In the genomic region with DNA sequence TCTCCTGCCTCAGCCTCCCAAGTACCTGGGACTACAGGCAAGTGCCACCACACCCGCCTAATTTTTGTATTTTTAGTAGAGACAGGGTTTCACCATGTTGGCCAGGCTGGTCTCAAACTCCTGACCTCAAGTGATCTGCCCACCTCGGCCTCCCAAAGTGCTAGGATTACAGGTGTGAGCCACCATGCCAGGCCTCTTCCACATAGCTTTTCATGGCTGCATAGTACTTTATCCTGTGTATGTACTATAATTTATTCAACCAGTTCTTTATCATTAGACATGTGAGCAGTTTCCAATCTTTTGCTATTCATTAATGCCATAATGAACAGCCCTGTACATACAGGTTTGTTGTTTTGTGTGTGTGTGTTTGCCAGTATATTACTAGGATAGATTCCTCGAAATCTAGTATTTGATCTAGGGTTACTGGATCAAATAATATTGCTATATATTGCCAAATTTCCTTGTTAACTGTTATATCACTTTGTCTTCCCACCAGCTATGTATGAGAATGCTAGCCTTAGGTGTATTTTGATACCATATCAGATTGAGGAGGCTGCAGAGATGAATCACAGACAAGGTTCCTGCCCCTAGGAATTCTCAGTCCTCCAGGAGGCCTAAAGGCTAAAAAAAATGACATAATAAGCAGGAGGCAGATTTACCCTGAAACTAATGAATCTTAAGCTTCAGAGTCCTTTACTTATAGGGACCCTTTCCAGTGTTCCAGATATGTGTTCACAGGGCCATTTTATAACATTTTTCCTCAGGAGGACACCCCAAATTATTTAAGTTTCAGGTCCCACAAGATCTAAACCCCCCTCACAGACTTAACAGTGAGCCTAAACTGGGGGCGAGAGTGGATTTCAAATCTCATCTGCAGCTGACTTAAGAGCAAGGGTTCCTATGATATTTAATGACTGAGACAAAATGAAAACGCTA, we compare ENCODE assay signal across 14 cellular contexts. TPM values are rescaled to one million over a fixed set of nuclear protein-coding genes. Genes with fewer than 3 reads are reported as not detected.
DNase-seq lines count a peak whose midpoint lies in the region; ATAC-seq and TF ChIP-seq lines count a peak whose summit lies in the region.
"Had no signal": no experiment of that assay in that cellular context is flagged by ENCODE, and none has a peak within 500 bp of the region (broad histone marks: within the 10 kb centered on the region; RNA-seq: fewer than 3 reads in every experiment).

No MANE protein-coding gene starts in this region.

- no peak overlapping the region for H2BK12ac ChIP-seq in mesenchymal stem cell (ENCODE audit: low read length in 2 of 2)

- H3K14ac ChIP-seq in mesenchymal stem cell (ENCODE audit: low read length in 2 of 2): no peak overlapping the region

- H3K4me1 ChIP-seq in DND-41 (ENCODE audit: insufficient read depth, low read length): peaks cover 33% of the 10 kb centered on the region
- H3K4me1 ChIP-seq in mesenchymal stem cell (ENCODE audit: control insufficient read depth, insufficient read depth, low read depth, low read length): peaks cover 4% of the 10 kb centered on the region

- no peak overlapping the region for H2BK5ac ChIP-seq in mesenchymal stem cell (ENCODE audit: low read depth, low read length, poor library complexity, severe bottlenecking)

- H3K27me3 ChIP-seq in DND-41 (ENCODE audit: insufficient read depth, low read length, poor library complexity): no peaks in the 10 kb centered on the region
- no peaks in the 10 kb centered on the region for H3K27me3 ChIP-seq in mesenchymal stem cell (ENCODE audit: control insufficient read depth in 1 of 2, insufficient read depth in 1 of 2, low read length in 2 of 2)

- no peak for DNase-seq in AG04449 (ENCODE audit: low read depth, low spot score)
- no peak for DNase-seq in DND-41
- DNase-seq in activated CD8-positive, alpha-beta T cell treated with anti-CD3 and anti-CD28 coated beads, Interleukin-2, amount 10 ng/mL, durations not matched to agents 7 days and 5 days: no peak
- DNase-seq in mesenchymal stem cell: no peak
- no peak for DNase-seq in GM19240 (ENCODE audit: insufficient read length, low spot score)
- DNase-seq in SHP77 treated with DMSO at 0.1 percent for 48 hours (lab: John Stamatoyannopoulos, UW): no peak
- no peak for DNase-seq in NCI-H2227 treated with DMSO at 0.1 percent for 48 hours (lab: John Stamatoyannopoulos, UW)
- no peak for DNase-seq in KG1 (lab: John Stamatoyannopoulos, UW)
- DNase-seq: foreskin fibroblast, NCI-H1105, NCI-H82, retina had no signal

- no peak overlapping the region for H2BK15ac ChIP-seq in mesenchymal stem cell (ENCODE audit: low read depth, poor library complexity, severe bottlenecking)

- H3K4me2 ChIP-seq in DND-41 (ENCODE audit: insufficient read depth, low read length) (peak overlapping the region; percentile 81; the same call in 1 of the 2 replicates), mesenchymal stem cell (ENCODE audit: low read length, poor library complexity, severe bottlenecking) (no peak overlapping the region)

- H3K4ac ChIP-seq in mesenchymal stem cell (ENCODE audit: low read depth in 1 of 2, low read length in 2 of 2): no peak overlapping the region

- no peaks in the 10 kb centered on the region for H4K20me1 ChIP-seq in DND-41 (ENCODE audit: insufficient read depth, low read length)

- CTCF ChIA-PET in AG04449 (lab: Yijun Ruan, JAX): interaction anchor here (1.0 to 14.0 kb wide), 5 partner anchors 8 to 308 kb away, joined by 3 to 360 read pairs (median 5); no protein-coding TSS in a partner anchor
- CTCF ChIA-PET in activated CD8-positive, alpha-beta T cell treated with anti-CD3 and anti-CD28 coated beads, Interleukin-2, amount 10 ng/mL, durations not matched to agents 7 days and 5 days (lab: Charles Lee): interaction anchor here (1.1 to 17.6 kb wide), 5 partner anchors 16 to 60 kb away, joined by 4 to 356 read pairs (median 6); a partner anchor contains a TSS

- ATAC-seq in DND-41 (ENCODE audit: insufficient read depth, low read depth): no peak
- ATAC-seq in activated CD8-positive, alpha-beta T cell treated with anti-CD3 and anti-CD28 coated beads, Interleukin-2, amount 10 ng/mL, durations not matched to agents 7 days and 5 days: no peak

- H3K9ac ChIP-seq in DND-41 (ENCODE audit: low read depth, low read length) (peak overlapping the region; percentile 88; the same call in 1 of the 2 replicates), mesenchymal stem cell (ENCODE audit: low read length) (peak overlapping the region; percentile 85)

- H3K36me3 Mint-ChIP-seq in activated CD8-positive, alpha-beta T cell treated with anti-CD3 and anti-CD28 coated beads, Interleukin-2, amount 10 ng/mL, durations not matched to agents 7 days and 5 days (ENCODE audit: low read depth): peaks cover 14% of the 10 kb centered on the region

- H3K23ac ChIP-seq in mesenchymal stem cell (ENCODE audit: low read length in 2 of 2): no peak overlapping the region

- H4K91ac ChIP-seq in mesenchymal stem cell (ENCODE audit: low read length): no peak overlapping the region

- H3K9me3 Mint-ChIP-seq in activated CD8-positive, alpha-beta T cell treated with anti-CD3 and anti-CD28 coated beads, Interleukin-2, amount 10 ng/mL, durations not matched to agents 7 days and 5 days (ENCODE audit: insufficient read depth): no peaks in the 10 kb centered on the region

- H4K8ac ChIP-seq in mesenchymal stem cell (ENCODE audit: low read length): no peak overlapping the region

- peaks cover 10% of the 10 kb centered on the region for H3K36me3 ChIP-seq in DND-41 (ENCODE audit: insufficient read depth, low read length)
- peaks cover 0 to 5% of the 10 kb centered on the region in 2 experiments for H3K36me3 ChIP-seq in mesenchymal stem cell (ENCODE audit: control insufficient read depth in 1 of 2, insufficient read depth in 2 of 2, low read depth in 1 of 2, low read length in 2 of 2)

- peak overlapping the region; percentile 82 for H3K4me3 Mint-ChIP-seq in activated CD8-positive, alpha-beta T cell treated with anti-CD3 and anti-CD28 coated beads, Interleukin-2, amount 10 ng/mL, durations not matched to agents 7 days and 5 days

- peaks cover 13% of the 10 kb centered on the region for H3K79me1 ChIP-seq in mesenchymal stem cell (replicated peaks; ENCODE audit: low read length, poor library complexity, severe bottlenecking)

- H3K9me3 ChIP-seq in DND-41 (ENCODE audit: insufficient read depth, low read length, severe bottlenecking) (no peaks in the 10 kb centered on the region), mesenchymal stem cell (ENCODE audit: control insufficient read depth, low read length) (no peaks in the 10 kb centered on the region)

- H3K4me3 ChIP-seq in AG04449 (ENCODE audit: low read depth, low read length): 0 out of 2 replicates have a peak overlapping the region, but pooled peaks have one; percentile 9
- H3K4me3 ChIP-seq in DND-41 (ENCODE audit: low read depth in 1 of 2, low read length in 2 of 2): no peak overlapping the region
- no peak overlapping the region for H3K4me3 ChIP-seq in mesenchymal stem cell (ENCODE audit: insufficient read depth in 1 of 2, low read depth in 1 of 2, low read length in 2 of 2)

- no peak overlapping the region for H3K27ac Mint-ChIP-seq in activated CD8-positive, alpha-beta T cell treated with anti-CD3 and anti-CD28 coated beads, Interleukin-2, amount 10 ng/mL, durations not matched to agents 7 days and 5 days

- H3K27ac ChIP-seq in DND-41 (ENCODE audit: low read length) (no peak overlapping the region), mesenchymal stem cell (ENCODE audit: low read length, poor library complexity, severe bottlenecking) (no peak overlapping the region)

- H3K79me2 ChIP-seq in DND-41 (ENCODE audit: insufficient read depth, low read length): peaks cover 35% of the 10 kb centered on the region

- no peak for TF ChIP-seq CTCF in AG04449 (IDR thresholded peaks at IDR 0.05; ENCODE audit: insufficient read depth, low read length, missing control alignments)
- no peak for TF ChIP-seq CTCF in DND-41 (IDR thresholded peaks at IDR 0.05; ENCODE audit: borderline replicate concordance, extremely low read depth, low read length, poor library complexity, severe bottlenecking)

- H3K27me3 Mint-ChIP-seq in activated CD8-positive, alpha-beta T cell treated with anti-CD3 and anti-CD28 coated beads, Interleukin-2, amount 10 ng/mL, durations not matched to agents 7 days and 5 days (ENCODE audit: low read depth): no peaks in the 10 kb centered on the region

- H2BK120ac ChIP-seq in mesenchymal stem cell (ENCODE audit: low read depth, low read length): no peak overlapping the region

- no peak overlapping the region for H2AFZ ChIP-seq in DND-41 (ENCODE audit: low read depth, low read length)
- H2AFZ ChIP-seq in mesenchymal stem cell (ENCODE audit: low read depth, low read length): no peak overlapping the region

- H3K18ac ChIP-seq in mesenchymal stem cell (ENCODE audit: low read depth in 1 of 2, low read length in 2 of 2): no peak overlapping the region

- POLR2A ChIA-PET in AG04449 (lab: Yijun Ruan, JAX): no interaction called here
- POLR2A ChIA-PET in activated CD8-positive, alpha-beta T cell treated with anti-CD3 and anti-CD28 coated beads, Interleukin-2, amount 10 ng/mL, durations not matched to agents 7 days and 5 days (lab: Charles Lee): interaction anchor here (5.7 kb wide), 1 partner anchor 15 kb away, joined by 93 read pairs; no protein-coding TSS in a partner anchor

- no peak overlapping the region for H2AK5ac ChIP-seq in mesenchymal stem cell (ENCODE audit: low read length, severe bottlenecking)

- H3K4me1 Mint-ChIP-seq in activated CD8-positive, alpha-beta T cell treated with anti-CD3 and anti-CD28 coated beads, Interleukin-2, amount 10 ng/mL, durations not matched to agents 7 days and 5 days (ENCODE audit: low read depth): peaks cover 34% of the 10 kb centered on the region

- WGBS in mesenchymal stem cell: 78% methylated on average over 3 of the region's 5 CpGs

RNA-seq across cellular contexts. Expression of a gene that starts 2.1 kb away (rescaled TPM):
- total RNA-seq in activated CD8-positive, alpha-beta T cell treated with anti-CD3 and anti-CD28 coated beads, Interleukin-2, amount 10 ng/mL, durations not matched to agents 7 days and 5 days: 10 to 100 TPM; 21.3 to 25.4 TPM
- polyA plus RNA-seq in mesenchymal stem cell (2013, experiment 1 of 2): 1.4 TPM
- polyA plus RNA-seq in mesenchymal stem cell (2013, experiment 2 of 2): 1.7 TPM

RNA-seq across cellular contexts. Expression of a gene that starts 42.1 kb away (rescaled TPM):
- total RNA-seq in activated CD8-positive, alpha-beta T cell treated with anti-CD3 and anti-CD28 coated beads, Interleukin-2, amount 10 ng/mL, durations not matched to agents 7 days and 5 days: under 1 TPM in 1 of 2 experiments, not detected in 1; 0.23 TPM
- 0.77 TPM for polyA plus RNA-seq in mesenchymal stem cell (2013, experiment 1 of 2)
- polyA plus RNA-seq in mesenchymal stem cell (2013, experiment 2 of 2): 0.88 TPM

RNA-seq across cellular contexts. Expression of a gene that starts 49.4 kb away (rescaled TPM):
- not detected for total RNA-seq in activated CD8-positive, alpha-beta T cell treated with anti-CD3 and anti-CD28 coated beads, Interleukin-2, amount 10 ng/mL, durations not matched to agents 7 days and 5 days
- polyA plus RNA-seq in mesenchymal stem cell (2013, experiment 1 of 2): 0.06 TPM
- 0.05 TPM for polyA plus RNA-seq in mesenchymal stem cell (2013, experiment 2 of 2)

RNA-seq across cellular contexts. Expression of a gene that starts 59.3 kb away (rescaled TPM):
- not detected for total RNA-seq in activated CD8-positive, alpha-beta T cell treated with anti-CD3 and anti-CD28 coated beads, Interleukin-2, amount 10 ng/mL, durations not matched to agents 7 days and 5 days
- not detected for polyA plus RNA-seq in mesenchymal stem cell (2013, experiment 1 of 2)
- polyA plus RNA-seq in mesenchymal stem cell (2013, experiment 2 of 2): not detected
- total RNA-seq: lower leg skin, ureter had no signal
